Comparison of ENCODE assay signal across 33 cellular contexts in genomic region chr11:110704210-110704864, GRCh38. TPM values are rescaled to one million over a fixed set of nuclear protein-coding genes. Genes with fewer than 3 reads are reported as not detected.
"Had no signal": no experiment of that assay in that cellular context is flagged by ENCODE, and none has a peak within 500 bp of the region (broad histone marks: within the 10 kb centered on the region; RNA-seq: fewer than 3 reads in every experiment).

No MANE protein-coding gene starts in this region.

- FAIRE-seq: frontal cortex had no signal

- H3K9me3 ChIP-seq: breast epithelium had no signal

- ATAC-seq: activated CD4-positive, alpha-beta T cell treated with anti-CD3 and anti-CD28 coated beads for 36 hours; activated CD8-positive, alpha-beta memory T cell treated with anti-CD3 and anti-CD28 coated beads, Interleukin-2, amount 10 ng/mL, durations not matched to agents 7 days and 5 days; activated CD8-positive, alpha-beta T cell treated with anti-CD3 and anti-CD28 coated beads, Interleukin-2, amount 10 ng/mL, durations not matched to agents 7 days and 5 days; activated naive CD4-positive, alpha-beta T cell treated with anti-CD3 and anti-CD28 coated beads, Interleukin-2, amount 50 U/mL, for 72 hours; esophagus mucosa; heart left ventricle had no signal

- DNase-seq: activated CD4-positive, alpha-beta memory T cell treated with anti-CD3 and anti-CD28 coated beads for 36 hours; activated CD4-positive, alpha-beta T cell treated with anti-CD3 and anti-CD28 coated beads for 36 hours; activated CD4-positive, alpha-beta T cell treated with anti-CD3 and anti-CD28 coated beads, Interleukin-2, amount 10 ng/mL, durations not matched to agents 24 days and 14 days; activated CD4-positive, CD25-positive, alpha-beta regulatory T cell; activated CD4-positive, CD25-positive, alpha-beta regulatory T cell treated with anti-CD3 and anti-CD28 coated beads, Interleukin-2, amount 50 U/mL, for 72 hours; activated CD8-positive, alpha-beta memory T cell treated with anti-CD3 and anti-CD28 coated beads, Interleukin-2, amount 10 ng/mL, durations not matched to agents 7 days and 5 days; activated CD8-positive, alpha-beta memory T cell treated with anti-CD3 and anti-CD28 coated beads, Interleukin-2, amount 50 U/mL, for 4 hours; activated CD8-positive, alpha-beta T cell treated with anti-CD3 and anti-CD28 coated beads, Interleukin-2, amount 10 ng/mL, durations not matched to agents 7 days and 5 days; activated effector memory CD4-positive, alpha-beta T cell treated with anti-CD3 and anti-CD28 coated beads, Interleukin-2, amount 50 U/mL, for 16 hours; activated naive CD4-positive, alpha-beta T cell treated with anti-CD3 and anti-CD28 coated beads, Interleukin-2, amount 10 ng/mL, durations not matched to agents 7 days and 5 days; activated naive CD8-positive, alpha-beta T cell treated with anti-CD3 and anti-CD28 coated beads, Interleukin-2, amount 10 ng/mL, durations not matched to agents 7 days and 5 days; activated T-cell treated with anti-CD3 and anti-CD28 coated beads, Interleukin-2, amount 50 U/mL, for 1 hour; activated T-cell treated with anti-CD3 and anti-CD28 coated beads, Interleukin-2, amount 50 U/mL, for 48 hours; central memory CD4-positive, alpha-beta T cell; cerebellar nuclear complex; dorsolateral prefrontal cortex; effector memory CD4-positive, alpha-beta T cell; endodermal cell; foreskin fibroblast; glutamatergic neuron; heart left ventricle; T-helper 2 cell had no signal

- H3K4me1 ChIP-seq: ascending aorta, breast epithelium, heart left ventricle had no signal

- H3K27ac ChIP-seq: ascending aorta, breast epithelium, cardiac muscle cell, coronary artery, dorsolateral prefrontal cortex, heart left ventricle had no signal

- H3K36me3 ChIP-seq: ascending aorta, breast epithelium, cardiac muscle cell, heart left ventricle had no signal

- H3K4me3 ChIP-seq: ascending aorta, breast epithelium, cardiac muscle cell, coronary artery, dorsolateral prefrontal cortex, heart left ventricle had no signal

- H3K27me3 ChIP-seq: ascending aorta, breast epithelium, dorsolateral prefrontal cortex had no signal

RNA-seq across cellular contexts. Expression of gene ARHGAP20, which starts 7.9 kb away (rescaled TPM):
- total RNA-seq: activated CD4-positive, alpha-beta T cell treated with anti-CD3 and anti-CD28 coated beads, Interleukin-2, amount 10 ng/mL, durations not matched to agents 24 days and 14 days; activated CD8-positive, alpha-beta memory T cell treated with anti-CD3 and anti-CD28 coated beads for 36 hours; activated T-helper 1 cell treated with anti-CD3 and anti-CD28 coated beads, Interleukin-12 subunit alpha, Interleukin-12 subunit beta, Interleukin-2, Interleukin-4 antibody, amounts not matched to agents 30 ng/mL and 10 ng/mL and 1 ng/mL, durations not matched to agents 14 hours and 24 hours and 36 hours; activated T-helper 2 cell treated with anti-CD3 and anti-CD28 coated beads, Interferon-gamma antibody, Interleukin-2, Interleukin-4, amounts not matched to agents 10 μg/mL and 5 μg/mL and 100 μg/mL, durations not matched to agents 14 hours and 24 hours and 36 hours; T-helper 1 cell treated with Interleukin-12 subunit alpha and Interleukin-12 subunit beta and Interleukin-4 antibody, amounts not matched to agents 30 ng/mL and 1 ng/mL, for 36 hours had no signal
